Comparison of ENCODE assay signal across 21 cellular contexts in the genomic region with DNA sequence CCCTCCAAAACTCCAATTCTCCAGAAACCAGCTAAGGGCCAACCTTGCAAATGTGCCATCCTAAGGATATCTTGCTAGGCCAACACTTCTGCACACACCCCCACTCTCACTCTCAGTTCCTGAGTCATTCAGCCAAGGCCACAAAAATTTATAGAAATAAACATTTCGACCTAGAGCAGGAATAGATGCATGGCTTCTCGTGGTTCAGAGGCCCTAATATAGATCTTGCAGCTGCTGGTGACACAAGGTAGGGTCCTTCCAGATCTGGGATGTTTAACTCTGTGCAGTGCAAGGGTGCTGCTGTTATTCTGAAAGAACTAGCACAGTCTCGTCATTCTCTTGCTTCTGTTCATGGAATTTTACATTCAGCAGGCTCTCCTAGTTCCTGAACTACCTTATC.
"Had no signal": no experiment of that assay in that cellular context is flagged by ENCODE, and none has a peak within 500 bp of the region (broad histone marks: within the 10 kb centered on the region; RNA-seq: fewer than 3 reads in every experiment).

No MANE protein-coding gene starts in this region.

- H3K36me3 ChIP-seq: esophagus squamous epithelium, neutrophil, ovary, uterus had no signal

- DNase-seq: activated CD4-positive, alpha-beta memory T cell treated with anti-CD3 and anti-CD28 coated beads for 36 hours; activated CD4-positive, alpha-beta T cell treated with anti-CD3 and anti-CD28 coated beads for 4 hours; activated T-cell treated with anti-CD3 and anti-CD28 coated beads, Interleukin-2, amount 50 U/mL, for 48 hours; anterior cingulate cortex; body of pancreas; dermis blood vessel endothelial cell; effector CD4-positive, alpha-beta T cell; esophagus squamous epithelium; islet precursor cell; left ventricle myocardium superior; naive B cell; nephron progenitor cell; ovary; psoas muscle; stimulated activated CD4-positive, alpha-beta T cell treated with anti-CD3 and anti-CD28 coated beads, Interleukin-15, amount 100 ng/mL, for 24 hours; stimulated activated CD4-positive, alpha-beta T cell treated with anti-CD3 and anti-CD28 coated beads, Interleukin-2, amount 100 ng/mL, for 24 hours; stimulated activated naive CD4-positive, alpha-beta T cell treated with Interleukin-2 at 50 U/mL for 16 hours; testis; trophoblast cell; uterus had no signal

- ATAC-seq: body of pancreas, left ventricle myocardium superior, psoas muscle had no signal

- H3K27me3 ChIP-seq: body of pancreas, esophagus squamous epithelium, neutrophil, ovary, testis, uterus had no signal

- H3K4me3 ChIP-seq: body of pancreas, esophagus squamous epithelium, ovary, psoas muscle, testis, uterus had no signal
